Comparison of ENCODE assay signal across 12 cellular contexts in the genomic region with DNA sequence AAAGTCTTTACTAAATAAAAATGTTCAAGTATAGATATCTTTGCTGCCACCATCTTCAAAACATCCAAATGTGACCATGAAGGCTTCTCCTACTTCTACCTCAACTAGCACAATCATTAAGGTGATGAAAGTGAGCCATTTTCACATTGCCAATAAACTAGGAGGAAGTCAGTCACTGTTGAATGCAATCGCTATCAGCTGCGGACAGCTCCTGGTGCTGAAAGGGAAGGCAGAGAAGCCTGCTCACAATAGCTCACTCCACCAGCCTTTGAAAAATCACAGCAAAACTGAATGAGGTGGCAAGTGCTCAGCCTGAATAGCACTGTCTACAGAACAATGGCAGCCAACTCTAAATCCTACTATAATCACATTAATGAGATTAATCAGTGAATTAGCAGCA. TPM values are rescaled to one million over a fixed set of nuclear protein-coding genes. Genes with fewer than 3 reads are reported as not detected.
A peak's percentile ranks its signal among the peaks of the same experiment; 100 is the strongest.
DNase-seq lines count a peak whose midpoint lies in the region; ATAC-seq and TF ChIP-seq lines count a peak whose summit lies in the region.
"Had no signal": no experiment of that assay in that cellular context is flagged by ENCODE, and none has a peak within 500 bp of the region (broad histone marks: within the 10 kb centered on the region; RNA-seq: fewer than 3 reads in every experiment).

No MANE protein-coding gene starts in this region.

- H3K9ac ChIP-seq in DND-41 (ENCODE audit: low read depth, low read length) = no peak overlapping the region
- H3K9ac ChIP-seq in NT2/D1 (ENCODE audit: insufficient read length, low read depth) = no peak overlapping the region
- H3K9ac ChIP-seq in colonic mucosa (ENCODE audit: low read depth in 2 of 2, low read length in 2 of 2) = no peak overlapping the region

- H3K27me3 ChIP-seq in DND-41 (ENCODE audit: insufficient read depth, low read length, poor library complexity) (no peaks in the 10 kb centered on the region), MG63 (no peaks in the 10 kb centered on the region; the same call in 1 of the 2 replicates), NT2/D1 (ENCODE audit: insufficient read depth, insufficient read length) (no peaks in the 10 kb centered on the region), colonic mucosa (no peaks in the 10 kb centered on the region)
- H3K27me3 ChIP-seq: uterus had no signal

- H3K4me1 ChIP-seq in DND-41 (ENCODE audit: insufficient read depth, low read length) = no peaks in the 10 kb centered on the region
- no peaks in the 10 kb centered on the region for H3K4me1 ChIP-seq in NT2/D1 (ENCODE audit: insufficient read depth, insufficient read length)
- no peaks in the 10 kb centered on the region for H3K4me1 ChIP-seq in colonic mucosa
- H3K4me1 ChIP-seq: uterus had no signal

- H3K4me2 ChIP-seq in DND-41 (ENCODE audit: insufficient read depth, low read length) = no peak overlapping the region

- no peaks in the 10 kb centered on the region for H4K20me1 ChIP-seq in DND-41 (ENCODE audit: insufficient read depth, low read length)

- no peak overlapping the region for H2AFZ ChIP-seq in DND-41 (ENCODE audit: low read depth, low read length)

- intact Hi-C loops in sciatic nerve (cut with DNase I) (no loop called here), colonic mucosa (cut with DNase I) (no loop called here)

- H3K36me3 ChIP-seq in DND-41 (ENCODE audit: insufficient read depth, low read length) = no peaks in the 10 kb centered on the region
- H3K36me3 ChIP-seq in MG63 = no peaks in the 10 kb centered on the region
- no peaks in the 10 kb centered on the region for H3K36me3 ChIP-seq in NT2/D1 (ENCODE audit: insufficient read depth, insufficient read length, low read length)
- no peaks in the 10 kb centered on the region for H3K36me3 ChIP-seq in colonic mucosa
- H3K36me3 ChIP-seq: uterus had no signal

- H3K27ac ChIP-seq in DND-41 (ENCODE audit: low read length) (no peak overlapping the region), colonic mucosa (no peak overlapping the region)
- H3K27ac ChIP-seq: uterus had no signal

- ATAC-seq in DND-41 (ENCODE audit: insufficient read depth, low read depth) = peak; percentile 60; the same call in 2 of the 3 replicates
- ATAC-seq in GM19467 (IDR thresholded peaks at IDR 0.05; ENCODE audit: unreplicated experiment) = no peak
- no peak for ATAC-seq in HG02588 (IDR thresholded peaks at IDR 0.05; ENCODE audit: unreplicated experiment)
- no peak for ATAC-seq in sciatic nerve
- ATAC-seq: activated CD8-positive, alpha-beta memory T cell treated with anti-CD3 and anti-CD28 coated beads, Interleukin-2, amount 10 ng/mL, durations not matched to agents 7 days and 5 days had no signal

- H3K9me3 ChIP-seq in DND-41 (ENCODE audit: insufficient read depth, low read length, severe bottlenecking) = no peaks in the 10 kb centered on the region
- no peaks in the 10 kb centered on the region for H3K9me3 ChIP-seq in MG63
- no peaks in the 10 kb centered on the region for H3K9me3 ChIP-seq in NT2/D1 (ENCODE audit: insufficient read depth, low read length)
- no peaks in the 10 kb centered on the region for H3K9me3 ChIP-seq in colonic mucosa
- H3K9me3 ChIP-seq: uterus had no signal

- TF ChIP-seq CTCF in DND-41 (IDR thresholded peaks at IDR 0.05; ENCODE audit: borderline replicate concordance, extremely low read depth, low read length, poor library complexity, severe bottlenecking) (no peak), colonic mucosa (IDR thresholded peaks at IDR 0.05) (no peak)

- no peaks in the 10 kb centered on the region for H3K79me2 ChIP-seq in DND-41 (ENCODE audit: insufficient read depth, low read length)

- H3K4me3 ChIP-seq in DND-41 (ENCODE audit: low read depth in 1 of 2, low read length in 2 of 2) (no peak overlapping the region), MG63 (no peak overlapping the region), NT2/D1 (ENCODE audit: insufficient read length, low read depth) (no peak overlapping the region), colonic mucosa (no peak overlapping the region)
- H3K4me3 ChIP-seq: uterus had no signal

- DNase-seq in DND-41 (peak; percentile 42), MG63 (peak; percentile 13), NT2/D1 (ENCODE audit: low read depth, low spot score) (peak; percentile 18), iPS DF 19.7 (ENCODE audit: low read depth, low spot score) (peak; percentile 28), sciatic nerve (ENCODE audit: low spot score) (no peak), colonic mucosa (no peak)
- DNase-seq: activated CD8-positive, alpha-beta memory T cell treated with anti-CD3 and anti-CD28 coated beads, Interleukin-2, amount 10 ng/mL, durations not matched to agents 7 days and 5 days; NCI-H226; stimulated activated CD4-positive, alpha-beta T cell treated with anti-CD3 and anti-CD28 coated beads, Interleukin-2, amount 100 ng/mL, for 24 hours; uterus had no signal

RNA-seq across cellular contexts. Expression of gene MYT1L, which starts 2.2 kb away (rescaled TPM):
- total RNA-seq in MG63 (2014; rRNA removed; shearing (Covaris generic); ENCODE audit: low replicate concordance) = not detected in 2 replicates
- not detected for total RNA-seq in sciatic nerve
- under 1 TPM in 1 of 2 donors, not detected in 1; 0.19 TPM for total RNA-seq in colonic mucosa
- total RNA-seq: activated CD8-positive, alpha-beta memory T cell treated with anti-CD3 and anti-CD28 coated beads, Interleukin-2, amount 10 ng/mL, durations not matched to agents 7 days and 5 days had no signal

Comparison
In these comparisons a context has a peak if more than half of its experiments do, and no peak if none do; other contexts are left out.
1. DNase-seq: peak in DND-41 (single experiment), MG63 (single experiment), NT2/D1 (single experiment) and iPS DF 19.7 (single experiment); none in sciatic nerve (single experiment) and colonic mucosa (single experiment).